In the genomic region with DNA sequence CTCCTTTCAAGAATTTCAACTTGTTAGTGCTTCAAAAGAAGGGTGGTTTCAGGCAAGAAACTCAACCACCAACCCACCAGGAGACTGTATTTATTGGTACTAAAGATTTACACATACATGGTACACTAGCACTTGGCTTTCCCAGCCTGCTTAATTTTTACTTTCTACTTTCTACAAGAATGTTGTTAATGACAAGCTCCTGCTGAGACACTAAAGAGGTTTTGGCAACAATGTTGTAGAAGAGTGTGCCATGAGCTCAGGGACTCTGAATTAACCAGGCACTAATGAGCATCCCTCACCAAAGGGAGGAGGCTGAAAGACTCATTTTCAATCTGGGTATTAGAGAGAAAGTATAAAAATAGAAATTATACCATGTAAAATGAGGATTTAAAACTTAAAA, we compare ENCODE assay signal across 2 cellular contexts.
TF ChIP-seq lines count a peak whose summit lies in the region.

No MANE protein-coding gene starts in this region.

TF ChIP-seq in HEK293, 187 proteins besides CTCF, POLR2A, EP300 and RAD21:
- TF ChIP-seq ZNF148 (tag by site-specific recombination; IDR thresholded peaks at IDR 0.05; ENCODE audit: borderline replicate concordance) (no peak), ZNF133 (tag by site-specific recombination; IDR thresholded peaks at IDR 0.05) (no peak), ZBTB20 (tag by site-specific recombination; IDR thresholded peaks at IDR 0.05) (peak; percentile 26; the same call in 1 of the 2 replicates), ZBTB48 (tag by site-specific recombination; IDR thresholded peaks at IDR 0.05) (no peak), FEZF1 (tag by site-specific recombination; IDR thresholded peaks at IDR 0.05) (peak; percentile 46; the same call in 1 of the 2 replicates), BCL6B (tag by site-specific recombination; IDR thresholded peaks at IDR 0.05) (no peak), INSM2 (tag by site-specific recombination; IDR thresholded peaks at IDR 0.05) (no peak), ZBTB44 (tag by site-specific recombination; IDR thresholded peaks at IDR 0.05) (no peak), ZNF112 (tag by site-specific recombination; IDR thresholded peaks at IDR 0.05) (no peak), IKZF3 (tag by site-specific recombination; IDR thresholded peaks at IDR 0.05) (no peak), ZNF302 (tag by site-specific recombination; IDR thresholded peaks at IDR 0.05; ENCODE audit: low read depth) (no peak), ZFP69B (tag by site-specific recombination; IDR thresholded peaks at IDR 0.05) (no peak), ZNF391 (tag by site-specific recombination; IDR thresholded peaks at IDR 0.05; ENCODE audit: borderline replicate concordance, low read depth) (no peak), PRDM6 (tag by site-specific recombination; IDR thresholded peaks at IDR 0.05) (peak; percentile 29; the same call in 1 of the 2 replicates)

TF ChIP-seq in WTC11, 78 proteins besides CTCF, POLR2A, EP300 and RAD21 (continued from another document):
- no peak for TF ChIP-seq NR1H2 (CRISPR knock-in tag; IDR thresholded peaks at IDR 0.05)
